29 cellular contexts compared by ENCODE assay signal in the genomic region with DNA sequence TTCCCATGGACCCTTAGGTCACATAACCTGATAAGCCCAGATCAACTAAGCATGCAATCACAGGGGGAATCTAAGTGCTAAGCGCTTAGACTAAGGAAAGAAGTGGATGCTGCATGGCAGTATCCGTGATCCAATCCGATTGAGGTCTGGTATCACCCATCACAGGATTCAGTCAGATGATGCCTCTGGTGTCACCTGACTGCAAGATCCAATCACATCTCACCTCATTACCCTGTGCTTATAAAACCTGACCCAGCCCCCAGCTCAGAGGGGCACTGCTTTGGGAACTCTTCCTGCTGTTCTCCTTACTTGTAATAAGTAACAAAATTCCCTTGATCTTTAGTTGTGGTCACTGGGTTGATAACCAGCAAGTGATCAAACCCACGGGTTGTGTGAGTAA.
"Had no signal": no experiment of that assay in that cellular context is flagged by ENCODE, and none has a peak within 500 bp of the region (broad histone marks: within the 10 kb centered on the region; RNA-seq: fewer than 3 reads in every experiment).

No MANE protein-coding gene starts in this region.

- H3K27ac Mint-ChIP-seq: activated CD4-positive, alpha-beta memory T cell treated with anti-CD3 and anti-CD28 coated beads for 36 hours; activated naive CD4-positive, alpha-beta T cell treated with anti-CD3 and anti-CD28 coated beads, Interleukin-2, amount 10 ng/mL, durations not matched to agents 7 days and 5 days; activated T-cell treated with anti-CD3 and anti-CD28 coated beads, Interleukin-2, amount 50 U/mL, for 24 hours; progenitor cell of endocrine pancreas; T-helper 2 cell treated with Interferon-gamma antibody and Interleukin-4, amounts not matched to agents 5 μg/mL and 100 μg/mL, for 36 hours had no signal

- ATAC-seq: sciatic nerve; stimulated activated naive CD8-positive, alpha-beta T cell treated with anti-CD3 and anti-CD28 coated beads, Interleukin-15, Interleukin-2, amounts not matched to agents 100 U/mL and 50 U/mL, for 24 hours had no signal

- H3K9me3 ChIP-seq: esophagus muscularis mucosa, ovary, testis, uterus had no signal

- H3K4me1 Mint-ChIP-seq: activated naive CD4-positive, alpha-beta T cell treated with anti-CD3 and anti-CD28 coated beads, Interleukin-2, amount 10 ng/mL, durations not matched to agents 7 days and 5 days had no signal

- H3K27me3 Mint-ChIP-seq: activated CD4-positive, alpha-beta memory T cell treated with anti-CD3 and anti-CD28 coated beads for 36 hours; activated naive CD4-positive, alpha-beta T cell treated with anti-CD3 and anti-CD28 coated beads, Interleukin-2, amount 10 ng/mL, durations not matched to agents 7 days and 5 days; activated T-cell treated with anti-CD3 and anti-CD28 coated beads, Interleukin-2, amount 50 U/mL, for 24 hours; central memory CD8-positive, alpha-beta T cell; naive B cell; progenitor cell of endocrine pancreas had no signal

- H3K4me1 ChIP-seq: esophagus muscularis mucosa, testis, uterus had no signal

- H3K4me3 ChIP-seq: esophagus muscularis mucosa, left ventricle myocardium inferior, ovary, skin epidermis, testis, uterus had no signal

- FAIRE-seq: bronchial epithelial cell had no signal

- H3K36me3 ChIP-seq: esophagus muscularis mucosa, left ventricle myocardium inferior, ovary, uterus had no signal

- H3K27ac ChIP-seq: esophagus muscularis mucosa, left ventricle myocardium inferior, ovary, skin epidermis, testis, uterus had no signal

- H3K4me3 Mint-ChIP-seq: activated CD4-positive, alpha-beta memory T cell treated with anti-CD3 and anti-CD28 coated beads for 36 hours; activated naive CD4-positive, alpha-beta T cell treated with anti-CD3 and anti-CD28 coated beads, Interleukin-2, amount 10 ng/mL, durations not matched to agents 7 days and 5 days; activated T-cell treated with anti-CD3 and anti-CD28 coated beads, Interleukin-2, amount 50 U/mL, for 24 hours; central memory CD8-positive, alpha-beta T cell; naive B cell; T-helper 2 cell treated with Interferon-gamma antibody and Interleukin-4, amounts not matched to agents 5 μg/mL and 100 μg/mL, for 36 hours had no signal

- DNase-seq: activated CD4-positive, alpha-beta memory T cell treated with anti-CD3 and anti-CD28 coated beads for 36 hours; activated CD4-positive, alpha-beta T cell treated with anti-CD3 and anti-CD28 coated beads for 48 hours; activated CD4-positive, CD25-positive, alpha-beta regulatory T cell; activated CD8-positive, alpha-beta memory T cell treated with anti-CD3 and anti-CD28 coated beads, Interleukin-2, amount 50 U/mL, for 48 hours; activated gamma-delta T cell; activated naive CD4-positive, alpha-beta T cell treated with anti-CD3 and anti-CD28 coated beads, Interleukin-2, amount 10 ng/mL, durations not matched to agents 7 days and 5 days; activated T-cell treated with anti-CD3 and anti-CD28 coated beads, Interleukin-2, amount 50 U/mL, for 24 hours; amygdala; dermis blood vessel endothelial cell; effector CD4-positive, alpha-beta T cell; foreskin melanocyte; left ventricle myocardium inferior; naive B cell; ovary; retina; stimulated activated CD4-positive, alpha-beta T cell treated with anti-CD3 and anti-CD28 coated beads, Interleukin-12 subunit alpha, Interleukin-12 subunit beta, amount 100 ng/mL, for 4 hours; stimulated activated CD4-positive, alpha-beta T cell treated with anti-CD3 and anti-CD28 coated beads, Interleukin-4, amount 100 ng/mL, for 1 hour; stimulated activated naive CD8-positive, alpha-beta T cell treated with anti-CD3 and anti-CD28 coated beads, Interleukin-15, Interleukin-2, amounts not matched to agents 100 U/mL and 50 U/mL, for 24 hours; T-helper 1 cell; testis; trophoblast cell; uterus had no signal

- H3K27me3 ChIP-seq: esophagus muscularis mucosa, ovary, testis, uterus had no signal

- H3K9me3 Mint-ChIP-seq: activated CD4-positive, alpha-beta memory T cell treated with anti-CD3 and anti-CD28 coated beads for 36 hours; activated naive CD4-positive, alpha-beta T cell treated with anti-CD3 and anti-CD28 coated beads, Interleukin-2, amount 10 ng/mL, durations not matched to agents 7 days and 5 days; central memory CD8-positive, alpha-beta T cell; T-helper 2 cell treated with Interferon-gamma antibody and Interleukin-4, amounts not matched to agents 5 μg/mL and 100 μg/mL, for 36 hours had no signal
